Comparison of ENCODE assay signal across 18 cellular contexts in the genomic region with DNA sequence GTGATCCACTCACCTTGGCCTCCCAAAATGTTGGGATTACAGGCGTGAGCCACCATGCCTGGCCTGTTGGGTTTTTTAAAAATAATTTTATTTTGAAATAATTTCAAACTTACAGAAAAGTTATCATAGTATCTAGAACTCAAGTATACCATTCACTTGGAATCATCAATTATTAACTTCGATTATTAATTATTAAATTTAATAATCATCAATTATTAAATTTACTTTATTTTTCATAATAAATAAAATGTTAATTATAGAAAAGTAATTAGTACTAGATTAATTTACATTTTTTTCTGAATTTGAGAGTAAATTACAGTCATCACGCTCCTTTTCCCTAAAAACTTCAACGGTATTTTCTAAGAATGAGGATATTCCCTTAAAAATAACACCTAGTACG. TPM values are rescaled to one million over a fixed set of nuclear protein-coding genes. Genes with fewer than 3 reads are reported as not detected.
"Had no signal": no experiment of that assay in that cellular context is flagged by ENCODE, and none has a peak within 500 bp of the region (broad histone marks: within the 10 kb centered on the region; RNA-seq: fewer than 3 reads in every experiment).

No MANE protein-coding gene starts in this region.

- ATAC-seq: gastrocnemius medialis, heart right ventricle, left colon, lower lobe of right lung, sciatic nerve, upper lobe of right lung had no signal

- H3K4me3 ChIP-seq: gastrocnemius medialis, heart right ventricle, lower lobe of right lung, neural progenitor cell, thoracic aorta, upper lobe of right lung had no signal

- H3K36me3 ChIP-seq: gastrocnemius medialis, heart right ventricle, lower lobe of right lung, neural progenitor cell, thoracic aorta, upper lobe of right lung, WERI-Rb-1 had no signal

- H3K4me1 ChIP-seq: gastrocnemius medialis, neural progenitor cell had no signal

- H3K9me3 ChIP-seq: gastrocnemius medialis, heart right ventricle, lower lobe of right lung, SK-N-SH, thoracic aorta, upper lobe of right lung had no signal

- H3K4me3 Mint-ChIP-seq: neural progenitor cell had no signal

- H3K27ac Mint-ChIP-seq: neural progenitor cell had no signal

- H3K36me3 Mint-ChIP-seq: neural progenitor cell had no signal

- H3K9me3 Mint-ChIP-seq: neural progenitor cell had no signal

- H3K27me3 ChIP-seq: upper lobe of right lung had no signal

- H3K27ac ChIP-seq: epithelial cell of prostate, gastrocnemius medialis, lower lobe of right lung, neural progenitor cell, thoracic aorta, upper lobe of right lung, WERI-Rb-1 had no signal

- DNase-seq: activated CD4-positive, alpha-beta T cell treated with anti-CD3 and anti-CD28 coated beads for 4 hours; activated gamma-delta T cell treated with Interleukin-2 at 50 U/mL for 16 hours; activated T-cell treated with anti-CD3 and anti-CD28 coated beads, Interleukin-2, amount 50 U/mL, for 4 hours; dermis blood vessel endothelial cell; gastrocnemius medialis; heart right ventricle; left colon; lower lobe of right lung; SK-N-SH; upper lobe of right lung; WERI-Rb-1 had no signal

RNA-seq across cellular contexts. Expression of a gene that starts 13.7 kb away (rescaled TPM):
- total RNA-seq: chondrocyte, gastrocnemius medialis, osteocyte, pulmonary artery endothelial cell had no signal
